Comparison of ENCODE assay signal across 8 cellular contexts in genomic region chr2:35410431-35411061, GRCh38.
DNase-seq lines count a peak whose midpoint lies in the region; ATAC-seq, FAIRE-seq and TF ChIP-seq lines count a peak whose summit lies in the region.

No MANE protein-coding gene starts in this region.

- no peak overlapping the region for H3K27ac Mint-ChIP-seq in Calu3 (ENCODE audit: unreplicated experiment)

- ATAC-seq in GM18909 (IDR thresholded peaks at IDR 0.05; ENCODE audit: poor library complexity, unreplicated experiment) = peak; percentile 90
- ATAC-seq in HG03432 (IDR thresholded peaks at IDR 0.05; ENCODE audit: unreplicated experiment) = peak; percentile 89
- ATAC-seq in K562 = no peak

- H3K4me3 Mint-ChIP-seq in Calu3 (ENCODE audit: low read depth, unreplicated experiment) = no peak overlapping the region

- H3K4me3 ChIP-seq in K562 = no peak overlapping the region

- no peaks in the 10 kb centered on the region for H3K9me1 ChIP-seq in K562 (ENCODE audit: control insufficient read depth, insufficient read depth, low read length)

- H3K9me3 ChIP-seq in K562 (replicated peaks; ENCODE audit: control insufficient read depth, insufficient read depth, low read depth, low read length) = no peaks in the 10 kb centered on the region

- TF ChIP-seq EP300 in K562 (IDR thresholded peaks at IDR 0.05; ENCODE audit: low read length) = no peak

- intact Hi-C loops in Calu3 (cut with micrococcal nuclease; ENCODE audit: unreplicated experiment) = loop anchor here (1.0 kb wide), 2 partner anchors 242 to 1314 kb away; no protein-coding TSS in a partner anchor
- intact Hi-C loops in K562 (cut with micrococcal nuclease) = loop anchor here (10.0 kb wide), 1 partner anchor 1316 kb away; no protein-coding TSS in a partner anchor

- H4K20me1 ChIP-seq in K562 (replicated peaks; ENCODE audit: control insufficient read depth, insufficient read depth, low read length) = no peaks in the 10 kb centered on the region

- WGBS in K562 (ENCODE audit: insufficient coverage, low coverage, missing lambda C conversion rate) = 12% methylated on average over 5 of the region's 5 CpGs

- H3K4me1 Mint-ChIP-seq in Calu3 (ENCODE audit: low read depth, unreplicated experiment) = no peaks in the 10 kb centered on the region

- H3K4me1 ChIP-seq in K562 (replicated peaks in 1 of 2; ENCODE audit: control insufficient read depth in 2 of 2, insufficient read depth in 2 of 2, low read length in 2 of 2) = no peaks in the 10 kb centered on the region

- POLR2A ChIA-PET in K562 (lab: Yijun Ruan, JAX) = no interaction called here

- H3K79me2 ChIP-seq in K562 (ENCODE audit: control insufficient read depth, insufficient read depth, low read length) = no peaks in the 10 kb centered on the region

- TF ChIP-seq RAD21 in K562 (CRISPR knock-in tag; conservative IDR thresholded peaks at IDR 0.05 in 1 of 2, IDR thresholded peaks at IDR 0.05 in 1 of 2) = peak; percentile 31 to 41; a peak in 3 of 4 replicates

- BruUV-seq in Calu3 (replicated peaks; lab: Mats Ljungman, UMichigan) = no TSS peak
- no TSS peak for BruUV-seq in K562 (replicated peaks; lab: Mats Ljungman, UMichigan)

- no peak overlapping the region for H2AFZ ChIP-seq in K562 (ENCODE audit: low read depth, low read length)

- H3K27me3 Mint-ChIP-seq in Calu3 (ENCODE audit: unreplicated experiment) = no peaks in the 10 kb centered on the region

- TF ChIP-seq CTCF in Calu3 (IDR thresholded peaks at IDR 0.05; ENCODE audit: unreplicated experiment) = peak; percentile 60
- peak; percentile 40 to 74 (median 55); a peak in 5 of 6 replicates for TF ChIP-seq CTCF in K562 (IDR thresholded peaks at IDR 0.05 in 2 of 3, conservative IDR thresholded peaks at IDR 0.05 in 1 of 3; ENCODE audit: insufficient read depth in 2 of 3, low read depth in 1 of 3, low read length in 3 of 3)

- H3K27ac ChIP-seq in K562 (ENCODE audit: extremely low read depth, low read depth, low read length) = no peak overlapping the region

- no peaks in the 10 kb centered on the region for H3K36me3 ChIP-seq in K562 (ENCODE audit: control insufficient read depth, insufficient read depth, low read length)

- no peak for TF ChIP-seq POLR2A in K562 (conservative IDR thresholded peaks at IDR 0.05)

- no peaks in the 10 kb centered on the region for H3K27me3 ChIP-seq in K562 (ENCODE audit: control insufficient read depth in 2 of 2, insufficient read depth in 2 of 2, low read length in 2 of 2)

- no peak overlapping the region for H3K4me2 ChIP-seq in K562 (ENCODE audit: insufficient read depth, low read length)

- FAIRE-seq in RCC 7860 (lab: Jason Lieb, UNC) (peak; percentile 70), K562 (lab: Jason Lieb, UNC) (no peak)

- in situ Hi-C loops in K562 (cut with MboI) = no loop called here

- CTCF ChIA-PET in Calu3 (lab: Charles Lee) = no interaction called here
- CTCF ChIA-PET in K562 (lab: Yijun Ruan, JAX; ENCODE audit: low intra/inter-chr PET ratio) = interaction anchor here (0.5 kb wide), 1 partner anchor 1319 kb away, joined by 3 read pairs; no protein-coding TSS in a partner anchor

- DNase-seq in Calu3 (peak; percentile 55), RCC 7860 (ENCODE audit: low spot score) (peak; percentile 26), K562 (ENCODE audit: extremely low read depth in 1 of 4, low spot score in 3 of 4) (peak; percentile 28 to 47 (median 44)), islet precursor cell (peak; percentile 62), NCI-H187 (lab: John Stamatoyannopoulos, UW) (no peak)
- DNase-seq in stimulated activated CD4-positive, alpha-beta T cell treated with anti-CD3 and anti-CD28 coated beads, TNF-alpha, amount 100 ng/mL, for 48 hours (ENCODE audit: low read depth in 3 of 3) = peak in 2 of 3 donors; percentile 16 to 40

- no peak overlapping the region for H3K9ac ChIP-seq in K562 (ENCODE audit: insufficient read depth in 1 of 2, low read depth in 2 of 2, low read length in 2 of 2)

- H3K36me3 Mint-ChIP-seq in Calu3 (ENCODE audit: insufficient read depth, unreplicated experiment) = no peaks in the 10 kb centered on the region

- H3K9me3 Mint-ChIP-seq in Calu3 (ENCODE audit: low read depth, unreplicated experiment) = peaks cover 2% of the 10 kb centered on the region

TF ChIP-seq in K562, 482 proteins besides CTCF, POLR2A, EP300 and RAD21:
- TF ChIP-seq NRF1 (conservative IDR thresholded peaks at IDR 0.05 in 1 of 2, IDR thresholded peaks at IDR 0.05 in 1 of 2) (no peak), MYBL2 (IDR thresholded peaks at IDR 0.05; ENCODE audit: low read depth) (no peak), MYBL2 (CRISPR knock-in tag; IDR thresholded peaks at IDR 0.05; ENCODE audit: borderline replicate concordance) (no peak), TAF15 (IDR thresholded peaks at IDR 0.05; ENCODE audit: low read depth, low read length) (no peak), CTCFL (IDR thresholded peaks at IDR 0.05; ENCODE audit: borderline replicate concordance, insufficient read depth, low read depth, low read length, poor library complexity, severe bottlenecking) (peak; percentile 36), XRCC3 (IDR thresholded peaks at IDR 0.05) (no peak), EP400 (IDR thresholded peaks at IDR 0.05) (no peak), NEUROD1 (IDR thresholded peaks at IDR 0.05; ENCODE audit: borderline replicate concordance, low read depth, low read length, partially characterized antibody) (no peak), PHTF2 (CRISPR knock-in tag; IDR thresholded peaks at IDR 0.05) (no peak), ZNF785 (CRISPR knock-in tag; IDR thresholded peaks at IDR 0.05) (no peak), MAFG (tag; conservative IDR thresholded peaks at IDR 0.05) (no peak), GABPB1 (CRISPR knock-in tag; IDR thresholded peaks at IDR 0.05) (no peak), SLC30A9 (CRISPR knock-in tag; IDR thresholded peaks at IDR 0.05) (no peak), CSDE1 (IDR thresholded peaks at IDR 0.05) (no peak), ATF6 (CRISPR knock-in tag; IDR thresholded peaks at IDR 0.05) (no peak), ZBTB11 (CRISPR knock-in tag; IDR thresholded peaks at IDR 0.05) (no peak), SMC3 (conservative IDR thresholded peaks at IDR 0.05; ENCODE audit: insufficient read depth, low read depth, low read length) (0 out of 2 replicates have a peak, but pooled peaks have one; percentile 36), GTF2E2 (tag; IDR thresholded peaks at IDR 0.05) (no peak)

Comparison
In these comparisons a context has a peak if more than half of its experiments do, and no peak if none do; other contexts are left out.
1. DNase-seq: peak in Calu3 (single experiment), RCC 7860 (single experiment), K562 (4 of 4), islet precursor cell (single experiment) and stimulated activated CD4-positive, alpha-beta T cell treated with anti-CD3 and anti-CD28 coated beads, TNF-alpha, amount 100 ng/mL, for 48 hours (2 of 3); none in NCI-H187 (0 of 2).